ENCODE assay signal across 15 cellular contexts in genomic region chr1:224492632-224493031, GRCh38. TPM values are rescaled to one million over a fixed set of nuclear protein-coding genes. Genes with fewer than 3 reads are reported as not detected.
DNase-seq lines count a peak whose midpoint lies in the region; ATAC-seq and TF ChIP-seq lines count a peak whose summit lies in the region.
"Had no signal": no experiment of that assay in that cellular context is flagged by ENCODE, and none has a peak within 500 bp of the region (broad histone marks: within the 10 kb centered on the region; RNA-seq: fewer than 3 reads in every experiment).

No MANE protein-coding gene starts in this region.

- TF ChIP-seq CTCF in GM23338 (conservative IDR thresholded peaks at IDR 0.05; ENCODE audit: low read depth in 2 of 2), result no peak
- TF ChIP-seq CTCF in WTC11 (IDR thresholded peaks at IDR 0.05), result no peak
- no peak for TF ChIP-seq CTCF in transverse colon (IDR thresholded peaks at IDR 0.05)

- TF ChIP-seq EP300 in transverse colon (IDR thresholded peaks at IDR 0.05; ENCODE audit: low read depth), result no peak

- CTCF ChIA-PET in WTC11 (lab: Charles Lee), result no interaction called here
- CTCF ChIA-PET in naive thymus-derived CD4-positive, alpha-beta T cell (lab: Charles Lee), result no interaction called here

- H3K27ac ChIP-seq in GM23338 (ENCODE audit: low read depth), result no peak overlapping the region
- H3K27ac ChIP-seq in transverse colon, result peak overlapping the region; percentile 46 to 66 (median 55)
- no peak overlapping the region for H3K27ac ChIP-seq in naive thymus-derived CD4-positive, alpha-beta T cell (ENCODE audit: low read depth, low read length)
- H3K27ac ChIP-seq: BLaER1 treated with 17β-estradiol and CSF1 and Interleukin-3, amounts not matched to agents 10 nM and 100 nM; HL-60 had no signal

- H3K27ac Mint-ChIP-seq in GM23338, result peak overlapping the region; percentile 14; the same call in 1 of the 2 replicates
- H3K27ac Mint-ChIP-seq in WTC11, result 0 out of 2 replicates have a peak overlapping the region, but pooled peaks have one; percentile 69
- H3K27ac Mint-ChIP-seq in naive thymus-derived CD4-positive, alpha-beta T cell, result no peak overlapping the region
- H3K27ac Mint-ChIP-seq: CD4-positive, alpha-beta T cell; HFFc6 had no signal

- H3K4me2 ChIP-seq in GM23338, result no peak overlapping the region
- H3K4me2 ChIP-seq: BLaER1 treated with 17β-estradiol and CSF1 and Interleukin-3, amounts not matched to agents 10 nM and 100 nM had no signal

- intact Hi-C loops in transverse colon (cut with DNase I; ENCODE audit: low total_unique reads), result no loop called here
- intact Hi-C loops in naive thymus-derived CD4-positive, alpha-beta T cell (cut with micrococcal nuclease), result no loop called here

- ATAC-seq in GM23338 (no peak), WTC11 (no peak), HG03571 (IDR thresholded peaks at IDR 0.05; ENCODE audit: unreplicated experiment) (no peak)
- ATAC-seq in naive thymus-derived CD4-positive, alpha-beta T cell, result no peak
- ATAC-seq: GM12878 had no signal

- H3K27me3 Mint-ChIP-seq in GM23338 (ENCODE audit: insufficient read depth, low read depth, poor library complexity) (peaks cover 9% of the 10 kb centered on the region), WTC11 (ENCODE audit: low read depth) (peaks cover 8% of the 10 kb centered on the region)
- H3K27me3 Mint-ChIP-seq in naive thymus-derived CD4-positive, alpha-beta T cell, result peaks cover 0 to 8% (median 0%) of the 10 kb centered on the region in 5 donors
- H3K27me3 Mint-ChIP-seq: CD4-positive, alpha-beta T cell had no signal

- H3K36me3 Mint-ChIP-seq in GM23338 (ENCODE audit: low read depth), result peaks cover 44% of the 10 kb centered on the region
- H3K36me3 Mint-ChIP-seq in WTC11, result peaks cover 41% of the 10 kb centered on the region
- H3K36me3 Mint-ChIP-seq in naive thymus-derived CD4-positive, alpha-beta T cell, result peaks cover 3 to 12% (median 10%) of the 10 kb centered on the region in 5 donors

- H3F3A ChIP-seq in GM23338 (replicated peaks; ENCODE audit: low read depth), result peaks cover 13% of the 10 kb centered on the region

- POLR2A ChIA-PET in WTC11 (lab: Charles Lee), result no interaction called here
- POLR2A ChIA-PET in naive thymus-derived CD4-positive, alpha-beta T cell (lab: Charles Lee), result no interaction called here

- H3K4me1 ChIP-seq in GM23338 (ENCODE audit: insufficient read depth), result peaks cover 33% of the 10 kb centered on the region
- peaks cover 0 to 38% (median 9%) of the 10 kb centered on the region in 4 donors for H3K4me1 ChIP-seq in transverse colon
- H3K4me1 ChIP-seq in naive thymus-derived CD4-positive, alpha-beta T cell (ENCODE audit: control insufficient read depth in 2 of 2, insufficient read depth in 2 of 2, low read length in 2 of 2), result peaks cover 0 to 3% of the 10 kb centered on the region in 2 donors
- H3K4me1 ChIP-seq: HAP-1 had no signal

- no peaks in the 10 kb centered on the region for H3K9me3 ChIP-seq in transverse colon
- H3K9me3 ChIP-seq in naive thymus-derived CD4-positive, alpha-beta T cell (ENCODE audit: control insufficient read depth in 2 of 3, low read length in 3 of 3), result no peaks in the 10 kb centered on the region
- H3K9me3 ChIP-seq: HAP-1 had no signal

- H4K20me1 ChIP-seq in GM23338 (replicated peaks; ENCODE audit: insufficient read depth), result no peaks in the 10 kb centered on the region
- H4K20me1 ChIP-seq: BLaER1 treated with 17β-estradiol and CSF1 and Interleukin-3, amounts not matched to agents 10 nM and 100 nM had no signal

- H2AFZ ChIP-seq in GM23338, result no peak overlapping the region

- H3K9me3 Mint-ChIP-seq in GM23338 (peaks cover 48% of the 10 kb centered on the region), WTC11 (peaks cover 40% of the 10 kb centered on the region)
- peaks cover 0 to 16% (median 4%) of the 10 kb centered on the region in 11 donors for H3K9me3 Mint-ChIP-seq in naive thymus-derived CD4-positive, alpha-beta T cell
- H3K9me3 Mint-ChIP-seq: CD4-positive, alpha-beta T cell; HFFc6 had no signal

- no peak for TF ChIP-seq POLR2A in transverse colon (IDR thresholded peaks at IDR 0.05)

- H3K36me3 ChIP-seq in GM23338 (ENCODE audit: insufficient read depth) (peaks cover 5% of the 10 kb centered on the region; the same call in 1 of the 2 replicates), transverse colon (no peaks in the 10 kb centered on the region)
- H3K36me3 ChIP-seq in naive thymus-derived CD4-positive, alpha-beta T cell (ENCODE audit: control insufficient read depth in 2 of 3, insufficient read depth in 3 of 3, low read length in 3 of 3), result no peaks in the 10 kb centered on the region
- H3K36me3 ChIP-seq: HAP-1 had no signal

- no peak overlapping the region for H3K4me3 ChIP-seq in GM23338
- H3K4me3 ChIP-seq in transverse colon, result no peak overlapping the region
- no peak overlapping the region for H3K4me3 ChIP-seq in naive thymus-derived CD4-positive, alpha-beta T cell (ENCODE audit: low read length)
- H3K4me3 ChIP-seq: BLaER1 treated with 17β-estradiol and CSF1 and Interleukin-3, amounts not matched to agents 10 nM and 100 nM; GM12878; HAP-1 had no signal

- H3K9me2 ChIP-seq in GM23338 (ENCODE audit: insufficient read depth), result no peaks in the 10 kb centered on the region

- DNase-seq in GM23338 (ENCODE audit: low spot score) (no peak), NCI-H82 (lab: John Stamatoyannopoulos, UW) (peak; percentile 69), WTC11 (ENCODE audit: low spot score) (no peak), transverse colon (no peak), NK-92 (lab: John Stamatoyannopoulos, UW; ENCODE audit: unreplicated experiment) (no peak)
- no peak for DNase-seq in naive thymus-derived CD4-positive, alpha-beta T cell
- DNase-seq: ACHN; CD4-positive, alpha-beta T cell; DMS79; HFFc6 had no signal

- no peak overlapping the region for H3K4me3 Mint-ChIP-seq in GM23338
- H3K4me3 Mint-ChIP-seq in WTC11, result no peak overlapping the region
- H3K4me3 Mint-ChIP-seq in naive thymus-derived CD4-positive, alpha-beta T cell, result no peak overlapping the region
- H3K4me3 Mint-ChIP-seq: CD4-positive, alpha-beta T cell; HFFc6 had no signal

- WGBS in transverse colon (ENCODE audit: low coverage in 1 of 2), 2 donors, result 48 to 56% methylated on average over 2 of the region's 2 CpGs

- in situ Hi-C loops in transverse colon (cut with MboI; ENCODE audit: low pct_ligation_motif_present in 1 of 4, low pct_unique_long_range_greater_than_20kb in 1 of 4, low sequenced_read_pairs in 3 of 4), result no loop called here

- no peaks in the 10 kb centered on the region for H3K79me2 ChIP-seq in GM23338 (replicated peaks; ENCODE audit: insufficient read depth)

- no peaks in the 10 kb centered on the region for H3K27me3 ChIP-seq in GM23338 (ENCODE audit: insufficient read depth)
- H3K27me3 ChIP-seq in transverse colon, result no peaks in the 10 kb centered on the region
- no peaks in the 10 kb centered on the region for H3K27me3 ChIP-seq in naive thymus-derived CD4-positive, alpha-beta T cell (ENCODE audit: control insufficient read depth in 2 of 2, insufficient read depth in 2 of 2, low read length in 2 of 2)
- H3K27me3 ChIP-seq: BLaER1 treated with 17β-estradiol and CSF1 and Interleukin-3, amounts not matched to agents 10 nM and 100 nM had no signal

- H3K4me1 Mint-ChIP-seq in GM23338 (peaks cover 48% of the 10 kb centered on the region), WTC11 (peaks cover 70% of the 10 kb centered on the region)
- peaks cover 0 to 23% (median 4%) of the 10 kb centered on the region in 7 donors for H3K4me1 Mint-ChIP-seq in naive thymus-derived CD4-positive, alpha-beta T cell

TF ChIP-seq in GM23338, 12 proteins besides CTCF, POLR2A, EP300 and RAD21 (continues in another document):
- TF ChIP-seq EZH2 (IDR thresholded peaks at IDR 0.05; ENCODE audit: low read depth, unreplicated experiment), result no peak
- TF ChIP-seq, protein P1, sequence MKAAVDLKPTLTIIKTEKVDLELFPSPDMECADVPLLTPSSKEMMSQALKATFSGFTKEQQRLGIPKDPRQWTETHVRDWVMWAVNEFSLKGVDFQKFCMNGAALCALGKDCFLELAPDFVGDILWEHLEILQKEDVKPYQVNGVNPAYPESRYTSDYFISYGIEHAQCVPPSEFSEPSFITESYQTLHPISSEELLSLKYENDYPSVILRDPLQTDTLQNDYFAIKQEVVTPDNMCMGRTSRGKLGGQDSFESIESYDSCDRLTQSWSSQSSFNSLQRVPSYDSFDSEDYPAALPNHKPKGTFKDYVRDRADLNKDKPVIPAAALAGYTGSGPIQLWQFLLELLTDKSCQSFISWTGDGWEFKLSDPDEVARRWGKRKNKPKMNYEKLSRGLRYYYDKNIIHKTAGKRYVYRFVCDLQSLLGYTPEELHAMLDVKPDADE (IDR thresholded peaks at IDR 0.05), result no peak
- no peak for TF ChIP-seq NANOG (IDR thresholded peaks at IDR 0.05; ENCODE audit: borderline replicate concordance)

TF ChIP-seq in WTC11, 78 proteins besides CTCF, POLR2A, EP300 and RAD21 (continues in another document):
- no peak for TF ChIP-seq ATF1 (CRISPR knock-in tag; IDR thresholded peaks at IDR 0.05)
- TF ChIP-seq GABPB1 (CRISPR knock-in tag; IDR thresholded peaks at IDR 0.05), result no peak
- TF ChIP-seq NFYB (CRISPR knock-in tag; conservative IDR thresholded peaks at IDR 0.05; ENCODE audit: low read depth), result no peak
- TF ChIP-seq JAZF1 (CRISPR knock-in tag; IDR thresholded peaks at IDR 0.05), result no peak
- TF ChIP-seq ZNF138 (CRISPR knock-in tag; conservative IDR thresholded peaks at IDR 0.05), result no peak
- TF ChIP-seq ZNF423 (CRISPR knock-in tag; IDR thresholded peaks at IDR 0.05), result no peak
- no peak for TF ChIP-seq ZNF396 (CRISPR knock-in tag; IDR thresholded peaks at IDR 0.05; ENCODE audit: borderline replicate concordance)
- no peak for TF ChIP-seq ERG (CRISPR knock-in tag; IDR thresholded peaks at IDR 0.05)

RNA-seq across cellular contexts. Expression of gene WDR26, which starts 58.0 kb away (rescaled TPM):
- total RNA-seq in GM23338 (2014; rRNA removed; shearing (Covaris generic)), result 71.0 and 74.6 TPM in 2 replicates
- 13.9 and 16.9 TPM in 2 replicates for polyA plus RNA-seq in GM23338 (2016; fragmentation: Nextera tagmentation; extraction: Ambion mirVana)
- total RNA-seq in WTC11 (2021), result 64.9 to 66.1 TPM (median 65.3 TPM) in 3 replicates
- 100 to 1,000 TPM in 3 of 4 donors, 10 to 100 TPM in 1; 77.4 to 127 (median 109) TPM for total RNA-seq in transverse colon
- 100 to 1,000 TPM in 3 of 5 experiments, 10 to 100 TPM in 2; 80.5 to 164 (median 104) TPM for total RNA-seq in naive thymus-derived CD4-positive, alpha-beta T cell
- 1 to 10 TPM; 1.7 to 3.1 TPM for polyA plus RNA-seq in naive thymus-derived CD4-positive, alpha-beta T cell

Comparison
In these comparisons a context has a peak if more than half of its experiments do, and no peak if none do; other contexts are left out.
1. H3K27ac ChIP-seq: peak in transverse colon (4 of 4); none in GM23338 (single experiment) and naive thymus-derived CD4-positive, alpha-beta T cell (single experiment).
2. H3K27ac Mint-ChIP-seq: peak in GM23338 (single experiment) and WTC11 (single experiment); none in naive thymus-derived CD4-positive, alpha-beta T cell (0 of 9).